13 cellular contexts compared by ENCODE assay signal in genomic region chr18:31402026-31402373, GRCh38. TPM values are rescaled to one million over a fixed set of nuclear protein-coding genes. Genes with fewer than 3 reads are reported as not detected.
"Had no signal": no experiment of that assay in that cellular context is flagged by ENCODE, and none has a peak within 500 bp of the region (broad histone marks: within the 10 kb centered on the region; RNA-seq: fewer than 3 reads in every experiment).

No MANE protein-coding gene starts in this region.

- H3K27me3 Mint-ChIP-seq: activated B cell treated with CpG ODN at 0.5 μM for 24 hours; activated CD4-positive, alpha-beta T cell treated with anti-CD3 and anti-CD28 coated beads, Interleukin-2, amount 10 ng/mL, durations not matched to agents 24 days and 14 days; T-helper 17 cell had no signal

- H3K36me3 Mint-ChIP-seq: natural killer cell had no signal

- H3K4me3 Mint-ChIP-seq: activated B cell treated with CpG ODN at 0.5 μM for 24 hours; activated CD4-positive, alpha-beta T cell treated with anti-CD3 and anti-CD28 coated beads, Interleukin-2, amount 10 ng/mL, durations not matched to agents 24 days and 14 days; natural killer cell; T-helper 17 cell had no signal

- DNase-seq: activated B cell treated with CpG ODN at 0.5 μM for 24 hours; activated CD4-positive, alpha-beta T cell treated with anti-CD3 and anti-CD28 coated beads, Interleukin-2, amount 10 ng/mL, durations not matched to agents 24 days and 14 days; activated naive CD4-positive, alpha-beta T cell treated with Interleukin-2 at 50 U/mL for 16 hours; central memory CD4-positive, alpha-beta T cell; effector memory CD4-positive, alpha-beta T cell; erythroblast; hypothalamus; left cardiac atrium; mammary epithelial cell; natural killer cell; T-helper 17 cell; uterus had no signal

- ATAC-seq: left cardiac atrium, natural killer cell, T-helper 17 cell had no signal

- H3K27ac Mint-ChIP-seq: activated B cell treated with CpG ODN at 0.5 μM for 24 hours; activated CD4-positive, alpha-beta T cell treated with anti-CD3 and anti-CD28 coated beads, Interleukin-2, amount 10 ng/mL, durations not matched to agents 24 days and 14 days; natural killer cell; T-helper 17 cell had no signal

- H3K4me1 Mint-ChIP-seq: activated B cell treated with CpG ODN at 0.5 μM for 24 hours; activated CD4-positive, alpha-beta T cell treated with anti-CD3 and anti-CD28 coated beads, Interleukin-2, amount 10 ng/mL, durations not matched to agents 24 days and 14 days; natural killer cell; T-helper 17 cell had no signal

- H3K9me3 Mint-ChIP-seq: activated B cell treated with CpG ODN at 0.5 μM for 24 hours; activated CD4-positive, alpha-beta T cell treated with anti-CD3 and anti-CD28 coated beads, Interleukin-2, amount 10 ng/mL, durations not matched to agents 24 days and 14 days had no signal

RNA-seq across cellular contexts. Expression of gene DSG4, which starts 25.4 kb away (rescaled TPM):
- total RNA-seq: activated B cell treated with CpG ODN at 0.5 μM for 24 hours; activated CD4-positive, alpha-beta T cell treated with anti-CD3 and anti-CD28 coated beads, Interleukin-2, amount 10 ng/mL, durations not matched to agents 24 days and 14 days; left cardiac atrium; natural killer cell; T-helper 17 cell had no signal

RNA-seq across cellular contexts. Expression of gene DSG3, which starts 45.5 kb away (rescaled TPM):
- total RNA-seq: activated B cell treated with CpG ODN at 0.5 μM for 24 hours; activated CD4-positive, alpha-beta T cell treated with anti-CD3 and anti-CD28 coated beads, Interleukin-2, amount 10 ng/mL, durations not matched to agents 24 days and 14 days; left cardiac atrium; omental fat pad; T-helper 17 cell had no signal
